Comparison of ENCODE assay signal across 1 cellular context in the genomic region with DNA sequence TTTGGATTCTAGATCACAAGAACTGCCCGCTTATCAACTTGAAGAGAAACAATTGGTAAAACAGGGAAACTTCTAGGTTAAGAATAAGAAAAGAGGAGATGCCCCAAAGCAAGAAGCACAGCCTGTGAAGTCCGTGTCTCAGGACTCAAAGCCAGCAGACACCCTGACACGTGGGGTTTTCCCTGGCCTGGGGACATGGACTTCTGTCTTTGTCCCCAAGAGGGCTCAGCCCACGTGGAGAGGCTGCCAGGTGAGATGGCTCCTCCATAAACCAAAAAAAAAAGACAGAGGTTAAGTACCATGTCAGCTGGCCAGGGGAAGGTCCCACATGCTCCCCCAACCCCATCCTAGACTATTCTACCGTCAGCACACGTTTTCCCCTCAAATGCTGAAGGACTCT.
TF ChIP-seq lines count a peak whose summit lies in the region.

No MANE protein-coding gene starts in this region.

TF ChIP-seq in H1, 55 proteins besides CTCF, POLR2A, EP300 and RAD21:
- TF ChIP-seq BCL11A (IDR thresholded peaks at IDR 0.05; ENCODE audit: low read depth in 2 of 2, low read length in 2 of 2): no peak
- TF ChIP-seq RNF2 (IDR thresholded peaks at IDR 0.05; ENCODE audit: borderline replicate concordance, low read depth, low read length, missing control alignments, poor library complexity, severe bottlenecking): no peak
- TF ChIP-seq SP4 (IDR thresholded peaks at IDR 0.05; ENCODE audit: low read length): no peak
- TF ChIP-seq HDAC2 (IDR thresholded peaks at IDR 0.05; ENCODE audit: borderline replicate concordance in 1 of 2, low read depth in 2 of 2, low read length in 2 of 2): no peak
- no peak for TF ChIP-seq SP1 (IDR thresholded peaks at IDR 0.05; ENCODE audit: low read depth, low read length)
- TF ChIP-seq, protein P1, sequence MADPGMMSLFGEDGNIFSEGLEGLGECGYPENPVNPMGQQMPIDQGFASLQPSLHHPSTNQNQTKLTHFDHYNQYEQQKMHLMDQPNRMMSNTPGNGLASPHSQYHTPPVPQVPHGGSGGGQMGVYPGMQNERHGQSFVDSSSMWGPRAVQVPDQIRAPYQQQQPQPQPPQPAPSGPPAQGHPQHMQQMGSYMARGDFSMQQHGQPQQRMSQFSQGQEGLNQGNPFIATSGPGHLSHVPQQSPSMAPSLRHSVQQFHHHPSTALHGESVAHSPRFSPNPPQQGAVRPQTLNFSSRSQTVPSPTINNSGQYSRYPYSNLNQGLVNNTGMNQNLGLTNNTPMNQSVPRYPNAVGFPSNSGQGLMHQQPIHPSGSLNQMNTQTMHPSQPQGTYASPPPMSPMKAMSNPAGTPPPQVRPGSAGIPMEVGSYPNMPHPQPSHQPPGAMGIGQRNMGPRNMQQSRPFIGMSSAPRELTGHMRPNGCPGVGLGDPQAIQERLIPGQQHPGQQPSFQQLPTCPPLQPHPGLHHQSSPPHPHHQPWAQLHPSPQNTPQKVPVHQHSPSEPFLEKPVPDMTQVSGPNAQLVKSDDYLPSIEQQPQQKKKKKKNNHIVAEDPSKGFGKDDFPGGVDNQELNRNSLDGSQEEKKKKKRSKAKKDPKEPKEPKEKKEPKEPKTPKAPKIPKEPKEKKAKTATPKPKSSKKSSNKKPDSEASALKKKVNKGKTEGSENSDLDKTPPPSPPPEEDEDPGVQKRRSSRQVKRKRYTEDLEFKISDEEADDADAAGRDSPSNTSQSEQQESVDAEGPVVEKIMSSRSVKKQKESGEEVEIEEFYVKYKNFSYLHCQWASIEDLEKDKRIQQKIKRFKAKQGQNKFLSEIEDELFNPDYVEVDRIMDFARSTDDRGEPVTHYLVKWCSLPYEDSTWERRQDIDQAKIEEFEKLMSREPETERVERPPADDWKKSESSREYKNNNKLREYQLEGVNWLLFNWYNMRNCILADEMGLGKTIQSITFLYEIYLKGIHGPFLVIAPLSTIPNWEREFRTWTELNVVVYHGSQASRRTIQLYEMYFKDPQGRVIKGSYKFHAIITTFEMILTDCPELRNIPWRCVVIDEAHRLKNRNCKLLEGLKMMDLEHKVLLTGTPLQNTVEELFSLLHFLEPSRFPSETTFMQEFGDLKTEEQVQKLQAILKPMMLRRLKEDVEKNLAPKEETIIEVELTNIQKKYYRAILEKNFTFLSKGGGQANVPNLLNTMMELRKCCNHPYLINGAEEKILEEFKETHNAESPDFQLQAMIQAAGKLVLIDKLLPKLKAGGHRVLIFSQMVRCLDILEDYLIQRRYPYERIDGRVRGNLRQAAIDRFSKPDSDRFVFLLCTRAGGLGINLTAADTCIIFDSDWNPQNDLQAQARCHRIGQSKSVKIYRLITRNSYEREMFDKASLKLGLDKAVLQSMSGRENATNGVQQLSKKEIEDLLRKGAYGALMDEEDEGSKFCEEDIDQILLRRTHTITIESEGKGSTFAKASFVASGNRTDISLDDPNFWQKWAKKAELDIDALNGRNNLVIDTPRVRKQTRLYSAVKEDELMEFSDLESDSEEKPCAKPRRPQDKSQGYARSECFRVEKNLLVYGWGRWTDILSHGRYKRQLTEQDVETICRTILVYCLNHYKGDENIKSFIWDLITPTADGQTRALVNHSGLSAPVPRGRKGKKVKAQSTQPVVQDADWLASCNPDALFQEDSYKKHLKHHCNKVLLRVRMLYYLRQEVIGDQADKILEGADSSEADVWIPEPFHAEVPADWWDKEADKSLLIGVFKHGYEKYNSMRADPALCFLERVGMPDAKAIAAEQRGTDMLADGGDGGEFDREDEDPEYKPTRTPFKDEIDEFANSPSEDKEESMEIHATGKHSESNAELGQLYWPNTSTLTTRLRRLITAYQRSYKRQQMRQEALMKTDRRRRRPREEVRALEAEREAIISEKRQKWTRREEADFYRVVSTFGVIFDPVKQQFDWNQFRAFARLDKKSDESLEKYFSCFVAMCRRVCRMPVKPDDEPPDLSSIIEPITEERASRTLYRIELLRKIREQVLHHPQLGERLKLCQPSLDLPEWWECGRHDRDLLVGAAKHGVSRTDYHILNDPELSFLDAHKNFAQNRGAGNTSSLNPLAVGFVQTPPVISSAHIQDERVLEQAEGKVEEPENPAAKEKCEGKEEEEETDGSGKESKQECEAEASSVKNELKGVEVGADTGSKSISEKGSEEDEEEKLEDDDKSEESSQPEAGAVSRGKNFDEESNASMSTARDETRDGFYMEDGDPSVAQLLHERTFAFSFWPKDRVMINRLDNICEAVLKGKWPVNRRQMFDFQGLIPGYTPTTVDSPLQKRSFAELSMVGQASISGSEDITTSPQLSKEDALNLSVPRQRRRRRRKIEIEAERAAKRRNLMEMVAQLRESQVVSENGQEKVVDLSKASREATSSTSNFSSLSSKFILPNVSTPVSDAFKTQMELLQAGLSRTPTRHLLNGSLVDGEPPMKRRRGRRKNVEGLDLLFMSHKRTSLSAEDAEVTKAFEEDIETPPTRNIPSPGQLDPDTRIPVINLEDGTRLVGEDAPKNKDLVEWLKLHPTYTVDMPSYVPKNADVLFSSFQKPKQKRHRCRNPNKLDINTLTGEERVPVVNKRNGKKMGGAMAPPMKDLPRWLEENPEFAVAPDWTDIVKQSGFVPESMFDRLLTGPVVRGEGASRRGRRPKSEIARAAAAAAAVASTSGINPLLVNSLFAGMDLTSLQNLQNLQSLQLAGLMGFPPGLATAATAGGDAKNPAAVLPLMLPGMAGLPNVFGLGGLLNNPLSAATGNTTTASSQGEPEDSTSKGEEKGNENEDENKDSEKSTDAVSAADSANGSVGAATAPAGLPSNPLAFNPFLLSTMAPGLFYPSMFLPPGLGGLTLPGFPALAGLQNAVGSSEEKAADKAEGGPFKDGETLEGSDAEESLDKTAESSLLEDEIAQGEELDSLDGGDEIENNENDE (IDR thresholded peaks at IDR 0.05; ENCODE audit: insufficient replicate concordance, low read length): no peak
- TF ChIP-seq, protein P2, sequence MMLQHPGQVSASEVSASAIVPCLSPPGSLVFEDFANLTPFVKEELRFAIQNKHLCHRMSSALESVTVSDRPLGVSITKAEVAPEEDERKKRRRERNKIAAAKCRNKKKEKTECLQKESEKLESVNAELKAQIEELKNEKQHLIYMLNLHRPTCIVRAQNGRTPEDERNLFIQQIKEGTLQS (IDR thresholded peaks at IDR 0.05; ENCODE audit: insufficient read depth, low read depth, low read length): no peak
- no peak for TF ChIP-seq JUND (IDR thresholded peaks at IDR 0.05; ENCODE audit: low read length)
- TF ChIP-seq SRF (IDR thresholded peaks at IDR 0.05; ENCODE audit: low read depth, low read length): no peak
- no peak for TF ChIP-seq GTF2F1 (IDR thresholded peaks at IDR 0.05; ENCODE audit: borderline replicate concordance, low read depth, low read length)
- TF ChIP-seq BACH1 (IDR thresholded peaks at IDR 0.05; ENCODE audit: low read length): no peak
- TF ChIP-seq TEAD4 (IDR thresholded peaks at IDR 0.05; ENCODE audit: low read depth, low read length): no peak
- TF ChIP-seq, protein P3, sequence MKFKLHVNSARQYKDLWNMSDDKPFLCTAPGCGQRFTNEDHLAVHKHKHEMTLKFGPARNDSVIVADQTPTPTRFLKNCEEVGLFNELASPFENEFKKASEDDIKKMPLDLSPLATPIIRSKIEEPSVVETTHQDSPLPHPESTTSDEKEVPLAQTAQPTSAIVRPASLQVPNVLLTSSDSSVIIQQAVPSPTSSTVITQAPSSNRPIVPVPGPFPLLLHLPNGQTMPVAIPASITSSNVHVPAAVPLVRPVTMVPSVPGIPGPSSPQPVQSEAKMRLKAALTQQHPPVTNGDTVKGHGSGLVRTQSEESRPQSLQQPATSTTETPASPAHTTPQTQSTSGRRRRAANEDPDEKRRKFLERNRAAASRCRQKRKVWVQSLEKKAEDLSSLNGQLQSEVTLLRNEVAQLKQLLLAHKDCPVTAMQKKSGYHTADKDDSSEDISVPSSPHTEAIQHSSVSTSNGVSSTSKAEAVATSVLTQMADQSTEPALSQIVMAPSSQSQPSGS (IDR thresholded peaks at IDR 0.05; ENCODE audit: low read length): no peak
- TF ChIP-seq SUZ12 (IDR thresholded peaks at IDR 0.05; ENCODE audit: low read length): no peak
- TF ChIP-seq EGR1 (IDR thresholded peaks at IDR 0.05; ENCODE audit: borderline replicate concordance, low read depth, low read length): no peak
- no peak for TF ChIP-seq JUN (IDR thresholded peaks at IDR 0.05; ENCODE audit: low read depth, low read length)
- TF ChIP-seq NRF1 (IDR thresholded peaks at IDR 0.05; ENCODE audit: low read depth, low read length): no peak
- TF ChIP-seq CTBP2 (IDR thresholded peaks at IDR 0.05; ENCODE audit: borderline replicate concordance, insufficient read depth, insufficient read length, low read length): no peak
- no peak for TF ChIP-seq GABPA (IDR thresholded peaks at IDR 0.05; ENCODE audit: borderline replicate concordance, insufficient read depth, low read length)
- no peak for TF ChIP-seq HDAC6 (IDR thresholded peaks at IDR 0.05; ENCODE audit: low read depth, low read length)
